8 cellular contexts compared by ENCODE assay signal in genomic region chr6:30881987-30882763, GRCh38. TPM values are rescaled to one million over a fixed set of nuclear protein-coding genes. Genes with fewer than 3 reads are reported as not detected.
A peak's percentile ranks its signal among the peaks of the same experiment; 100 is the strongest.
DNase-seq lines count a peak whose midpoint lies in the region; ATAC-seq, FAIRE-seq and TF ChIP-seq lines count a peak whose summit lies in the region.

No MANE protein-coding gene starts in this region.

- intact Hi-C loops in spleen (cut with DNase I; ENCODE audit: low total_unique reads) = no loop called here

- H3K4me3 ChIP-seq in spleen = no peak overlapping the region

- TF ChIP-seq CTCF in spleen (IDR thresholded peaks at IDR 0.05 in 8 of 11, conservative IDR thresholded peaks at IDR 0.05 in 3 of 11) = no peak

- H3K36me3 ChIP-seq in spleen = no peaks in the 10 kb centered on the region

- no peaks in the 10 kb centered on the region for H3K9me3 ChIP-seq in spleen

- H3K27me3 ChIP-seq in spleen (replicated peaks in 1 of 7) = peaks cover 0 to 24% (median 0%) of the 10 kb centered on the region in 7 donors

- WGBS in spleen, 5 donors = 71 to 76% (median 73%) methylated on average over 10 to 15 of the region's 15 CpGs

- no peak for ATAC-seq in HG03025 (IDR thresholded peaks at IDR 0.05; ENCODE audit: low FRiP score, unreplicated experiment)
- no peak for ATAC-seq in GM21528 (IDR thresholded peaks at IDR 0.05; ENCODE audit: low FRiP score, unreplicated experiment)

- no peak for TF ChIP-seq POLR2A in spleen (IDR thresholded peaks at IDR 0.05)

- peak; percentile 35 for DNase-seq in HTR-8/SVneo (ENCODE audit: insufficient read length, low spot score)
- peak; percentile 68 for DNase-seq in islet precursor cell
- DNase-seq in spleen = no peak
- no peak for DNase-seq in HPDE6-E6E7 (ENCODE audit: extremely low spot score)
- DNase-seq in NCI-H2029 (lab: John Stamatoyannopoulos, UW) = no peak

- FAIRE-seq in HTR-8/SVneo (lab: Jason Lieb, UNC) = no peak

- H3K4me1 ChIP-seq in spleen = peaks cover 28 to 71% (median 55%) of the 10 kb centered on the region in 6 donors

- H3K27ac ChIP-seq in angular gyrus (ENCODE audit: low read depth, low read length) (peak overlapping the region; percentile 89), spleen (peak overlapping the region in 7 of 8 donors; percentile 77 to 88 (median 85))

RNA-seq across cellular contexts. Expression of gene DDR1, which starts 2.1 kb away (rescaled TPM):
- total RNA-seq in spleen = 10 to 100 TPM; 13.0 to 37.1 (median 23.8) TPM
- 10 to 100 TPM in 1 of 3 donors, 1 to 10 TPM in 2; 5.0 to 10.1 (median 8.0) TPM for polyA plus RNA-seq in spleen

RNA-seq across cellular contexts. Expression of gene GTF2H4, which starts 25.8 kb away (rescaled TPM):
- total RNA-seq in spleen = 10 to 100 TPM; 20.6 to 49.7 (median 28.3) TPM
- polyA plus RNA-seq in spleen = 10 to 100 TPM; 21.9 to 40.0 (median 33.8) TPM

RNA-seq across cellular contexts. Expression of gene VARS2, which starts 31.9 kb away (rescaled TPM):
- total RNA-seq in spleen = 10 to 100 TPM; 16.4 to 30.7 (median 28.1) TPM
- 10 to 100 TPM; 15.5 to 38.2 (median 36.3) TPM for polyA plus RNA-seq in spleen

RNA-seq across cellular contexts. Expression of gene SFTA2, which starts 49.8 kb away (rescaled TPM):
- total RNA-seq in spleen = under 1 TPM in 1 of 7 donors, not detected in 6; 0.47 TPM
- 1 to 10 TPM in 1 of 3 donors, under 1 TPM in 1, not detected in 1; 0.08 to 2.6 TPM for polyA plus RNA-seq in spleen

RNA-seq across cellular contexts. Expression of gene MUCL3, which starts 58.6 kb away (rescaled TPM):
- total RNA-seq in spleen = not detected
- polyA plus RNA-seq in spleen = under 1 TPM in 1 of 3 donors, not detected in 2; 0.03 TPM

Comparison
In these comparisons a context has a peak if more than half of its experiments do, and no peak if none do; other contexts are left out.
1. DNase-seq: peak in HTR-8/SVneo (single experiment) and islet precursor cell (single experiment); none in spleen (single experiment), HPDE6-E6E7 (single experiment) and NCI-H2029 (single experiment).